6 cellular contexts compared by ENCODE assay signal in genomic region chr11:64875369-64876225, GRCh38. TPM values are rescaled to one million over a fixed set of nuclear protein-coding genes. Genes with fewer than 3 reads are reported as not detected.
DNase-seq lines count a peak whose midpoint lies in the region; ATAC-seq and TF ChIP-seq lines count a peak whose summit lies in the region.

No MANE protein-coding gene starts in this region.

- H3K4me2 ChIP-seq in Loucy (ENCODE audit: low read depth, low read length, poor library complexity, severe bottlenecking) (peak overlapping the region; percentile 93), mammary epithelial cell (ENCODE audit: insufficient read depth, low read depth, low read length) (peak overlapping the region; percentile 87)

- 87% methylated on average over 17 of the region's 17 CpGs for WGBS in mammary epithelial cell (ENCODE audit: low coverage, missing lambda C conversion rate)
- 67 to 84% methylated on average over 17 of the region's 17 CpGs for WGBS in sigmoid colon, 2 donors

- no peaks in the 10 kb centered on the region for H3K9me2 ChIP-seq in Loucy (replicated peaks; ENCODE audit: low read depth, low read length)

- in situ Hi-C loops in mammary epithelial cell (cut with MboI; ENCODE audit: low sequenced_read_pairs in 2 of 2): no loop called here

- TF ChIP-seq POLR2A in sigmoid colon (IDR thresholded peaks at IDR 0.05): no peak

- no peak for TF ChIP-seq EP300 in sigmoid colon (IDR thresholded peaks at IDR 0.05)

- H3K79me2 ChIP-seq in Loucy (ENCODE audit: insufficient read depth, low read length) (peaks cover 77% of the 10 kb centered on the region), mammary epithelial cell (ENCODE audit: insufficient read depth, low read length) (peaks cover 72% of the 10 kb centered on the region)

- peak overlapping the region; percentile 87 for H3K4me3 ChIP-seq in Loucy (ENCODE audit: low read length, poor library complexity, severe bottlenecking)
- H3K4me3 ChIP-seq in mammary epithelial cell (replicated peaks in 1 of 3; ENCODE audit: insufficient read depth in 1 of 3, low read depth in 2 of 3, low read length in 3 of 3): peak overlapping the region in 2 of 3 experiments; percentile 64 to 99
- peak overlapping the region in 3 of 4 donors; percentile 61 to 89 (median 68) for H3K4me3 ChIP-seq in sigmoid colon

- ATAC-seq in GM19452 (IDR thresholded peaks at IDR 0.05; ENCODE audit: unreplicated experiment): no peak
- ATAC-seq in GM18867 (IDR thresholded peaks at IDR 0.05; ENCODE audit: unreplicated experiment): no peak

- H3K9ac ChIP-seq in Loucy (ENCODE audit: low read depth, low read length, poor library complexity, severe bottlenecking): peak overlapping the region; percentile 84
- peak overlapping the region; percentile 72 for H3K9ac ChIP-seq in mammary epithelial cell (ENCODE audit: insufficient read depth, low read length)

- H3K27me3 ChIP-seq in Loucy (ENCODE audit: insufficient read depth, low read length, poor library complexity, severe bottlenecking) (no peaks in the 10 kb centered on the region), mammary epithelial cell (ENCODE audit: insufficient read depth, low read length) (no peaks in the 10 kb centered on the region), sigmoid colon (no peaks in the 10 kb centered on the region)

- H3K27ac ChIP-seq in mammary epithelial cell (ENCODE audit: insufficient read depth, low read depth, low read length) (no peak overlapping the region), sigmoid colon (peak overlapping the region; percentile 84 to 97 (median 94))

- H3K9me3 ChIP-seq in Loucy (ENCODE audit: insufficient read depth, low read depth, low read length) (no peaks in the 10 kb centered on the region), mammary epithelial cell (replicated peaks; ENCODE audit: insufficient read depth, low read length) (no peaks in the 10 kb centered on the region), sigmoid colon (no peaks in the 10 kb centered on the region)

- peaks cover 3% of the 10 kb centered on the region; the same call in 1 of the 2 replicates for H3K36me3 ChIP-seq in Loucy (ENCODE audit: insufficient read depth, low read length)
- H3K36me3 ChIP-seq in mammary epithelial cell (ENCODE audit: insufficient read depth, low read length): peaks cover 19% of the 10 kb centered on the region
- H3K36me3 ChIP-seq in sigmoid colon: peaks cover 5 to 22% (median 15%) of the 10 kb centered on the region in 4 donors

- H3K4me1 ChIP-seq in Loucy (ENCODE audit: insufficient read depth, low read length, poor library complexity, severe bottlenecking) (peaks cover 67% of the 10 kb centered on the region), mammary epithelial cell (ENCODE audit: insufficient read depth, low read length) (peaks cover 40% of the 10 kb centered on the region), sigmoid colon (peaks cover 0 to 79% (median 75%) of the 10 kb centered on the region in 4 donors)

- no TSS peak for BruUV-seq in mammary epithelial cell (replicated peaks; lab: Mats Ljungman, UMichigan)

- DNase-seq in mammary epithelial cell: no peak
- no peak for DNase-seq in sigmoid colon
- DNase-seq in NCI-H2171 treated with DMSO at 0.1 percent for 48 hours (lab: John Stamatoyannopoulos, UW): no peak

- intact Hi-C loops in mammary epithelial cell (cut with micrococcal nuclease) (loop anchor here (1.0 to 2.0 kb wide), 2 partner anchors 7 to 97 kb away; partner anchors contain the start of gene SF1), sigmoid colon (cut with DNase I) (no loop called here)

- dilution Hi-C loops in mammary epithelial cell (cut with HindIII; ENCODE audit: low sequenced_read_pairs): no loop called here

- 0 out of 2 replicates have a peak, but pooled peaks cover 2% of the 10 kb centered on the region for H3F3A ChIP-seq in Loucy (ENCODE audit: low read depth)

- peak; percentile 11; the same call in 1 of the 2 replicates for TF ChIP-seq CTCF in Loucy (conservative IDR thresholded peaks at IDR 0.05; ENCODE audit: low read length)
- TF ChIP-seq CTCF in mammary epithelial cell (conservative IDR thresholded peaks at IDR 0.05 in 1 of 2, IDR thresholded peaks at IDR 0.05 in 1 of 2; ENCODE audit: extremely low read depth in 1 of 2, insufficient read depth in 1 of 2, low read depth in 1 of 2, low read length in 2 of 2): no peak
- TF ChIP-seq CTCF in sigmoid colon (IDR thresholded peaks at IDR 0.05): no peak

- H4K20me1 ChIP-seq in Loucy (ENCODE audit: insufficient read depth, low read length, poor library complexity, severe bottlenecking): peaks cover 20% of the 10 kb centered on the region
- no peaks in the 10 kb centered on the region for H4K20me1 ChIP-seq in mammary epithelial cell (ENCODE audit: insufficient read depth, low read length)

- CTCF ChIA-PET in mammary epithelial cell (lab: Charles Lee; ENCODE audit: low non-redundant PET): interaction anchor here (0.7 kb wide), 1 partner anchor 98 kb away, joined by 3 read pairs; no protein-coding TSS in a partner anchor

- H2AFZ ChIP-seq in Loucy (ENCODE audit: low read length) (no peak overlapping the region), mammary epithelial cell (ENCODE audit: low read depth, low read length) (no peak overlapping the region)

RNA-seq across cellular contexts. Expression of gene EHD1, which starts 2.8 kb away (rescaled TPM):
- total RNA-seq in mammary epithelial cell (100 to 1,000 TPM in 1 of 2 donors, 10 to 100 TPM in 1; 71.2 to 172 TPM), sigmoid colon (10 to 100 TPM; 38.5 to 73.1 (median 44.1) TPM)
- polyA plus RNA-seq in mammary epithelial cell (219 TPM), sigmoid colon (10 to 100 TPM; 27.0 to 54.0 (median 29.4) TPM)
- 255 TPM for polyA minus RNA-seq in mammary epithelial cell

RNA-seq across cellular contexts. Expression of gene CDC42BPG, which starts 31.1 kb away (rescaled TPM):
- total RNA-seq in mammary epithelial cell (10 to 100 TPM; 10.5 to 18.7 TPM), sigmoid colon (under 1 TPM in 3 of 4 donors, not detected in 1; 0.16 to 0.83 (median 0.36) TPM)
- polyA plus RNA-seq in mammary epithelial cell (3.7 TPM), sigmoid colon (10 to 100 TPM; 19.8 to 39.8 (median 20.8) TPM)
- polyA minus RNA-seq in mammary epithelial cell: 8.1 TPM

RNA-seq across cellular contexts. Expression of gene ATG2A, which starts 41.4 kb away (rescaled TPM):
- total RNA-seq in mammary epithelial cell (10 to 100 TPM; 20.7 to 21.0 TPM), sigmoid colon (10 to 100 TPM; 12.1 to 22.7 (median 14.4) TPM)
- polyA plus RNA-seq in mammary epithelial cell (7.0 TPM), sigmoid colon (10 to 100 TPM; 13.2 to 27.6 (median 19.4) TPM)
- 9.8 TPM for polyA minus RNA-seq in mammary epithelial cell

RNA-seq across cellular contexts. Expression of gene PPP2R5B, which starts 48.9 kb away (rescaled TPM):
- total RNA-seq in mammary epithelial cell: 10 to 100 TPM; 13.8 to 32.7 TPM
- 11.4 TPM for polyA plus RNA-seq in mammary epithelial cell
- 14.2 TPM for polyA minus RNA-seq in mammary epithelial cell
- 10 to 100 TPM; 17.8 to 27.3 (median 21.3) TPM for total RNA-seq in sigmoid colon
- 10 to 100 TPM; 15.6 to 23.4 (median 18.1) TPM for polyA plus RNA-seq in sigmoid colon

Comparison
In these comparisons a context has a peak if more than half of its experiments do, and no peak if none do; other contexts are left out.
1. RNA of gene CDC42BPG, which starts 31.1 kb away (total RNA-seq): 10.5 to 18.7 TPM in mammary epithelial cell; 0.16 to 0.83 TPM in sigmoid colon; every median in the first group is over 4 times any median in the second.
2. Peak in every context shown above with its lines, with median percentiles within 50 percentile points of each other: H3K4me3 ChIP-seq.